Comparison of ENCODE assay signal across 11 cellular contexts in genomic region chrX:13102636-13103035, GRCh38. TPM values are rescaled to one million over a fixed set of nuclear protein-coding genes. Genes with fewer than 3 reads are reported as not detected.
DNase-seq lines count a peak whose midpoint lies in the region; ATAC-seq and TF ChIP-seq lines count a peak whose summit lies in the region.
"Had no signal": no experiment of that assay in that cellular context is flagged by ENCODE, and none has a peak within 500 bp of the region (broad histone marks: within the 10 kb centered on the region; RNA-seq: fewer than 3 reads in every experiment).

No MANE protein-coding gene starts in this region.

- intact Hi-C loops in activated T-helper 1 cell treated with anti-CD3 and anti-CD28 coated beads, Interleukin-12 subunit alpha, Interleukin-12 subunit beta, Interleukin-2, Interleukin-4 antibody, amounts not matched to agents 30 ng/mL and 10 ng/mL and 1 ng/mL, durations not matched to agents 14 hours and 24 hours and 36 hours (cut with micrococcal nuclease), result no loop called here
- intact Hi-C loops in stomach (cut with DNase I; ENCODE audit: low total_unique reads), result no loop called here

- no peak overlapping the region for H3K27ac Mint-ChIP-seq in activated T-helper 1 cell treated with anti-CD3 and anti-CD28 coated beads, Interleukin-12 subunit alpha, Interleukin-12 subunit beta, Interleukin-2, Interleukin-4 antibody, amounts not matched to agents 30 ng/mL and 10 ng/mL and 1 ng/mL, durations not matched to agents 14 hours and 24 hours and 36 hours
- H3K27ac Mint-ChIP-seq: stimulated activated effector memory CD8-positive, alpha-beta T cell treated with anti-CD3 and anti-CD28 coated beads, Interleukin-12 subunit alpha, Interleukin-12 subunit beta, amount 100 ng/mL, for 72 hours had no signal

- no peaks in the 10 kb centered on the region for H3K9me3 Mint-ChIP-seq in activated T-helper 1 cell treated with anti-CD3 and anti-CD28 coated beads, Interleukin-12 subunit alpha, Interleukin-12 subunit beta, Interleukin-2, Interleukin-4 antibody, amounts not matched to agents 30 ng/mL and 10 ng/mL and 1 ng/mL, durations not matched to agents 14 hours and 24 hours and 36 hours
- H3K9me3 Mint-ChIP-seq: stimulated activated effector memory CD8-positive, alpha-beta T cell treated with anti-CD3 and anti-CD28 coated beads, Interleukin-12 subunit alpha, Interleukin-12 subunit beta, amount 100 ng/mL, for 72 hours had no signal

- no peak for ATAC-seq in foreskin keratinocyte
- ATAC-seq: stimulated activated effector memory CD8-positive, alpha-beta T cell treated with anti-CD3 and anti-CD28 coated beads, Interleukin-12 subunit alpha, Interleukin-12 subunit beta, amount 100 ng/mL, for 72 hours had no signal

- H3K27me3 ChIP-seq in foreskin keratinocyte (no peaks in the 10 kb centered on the region), stomach (no peaks in the 10 kb centered on the region)

- H3K27ac ChIP-seq in foreskin keratinocyte, result peak overlapping the region; percentile 92
- H3K27ac ChIP-seq in stomach, result peak overlapping the region in 4 of 5 donors; percentile 46 to 78 (median 66)

- TF ChIP-seq CTCF in foreskin keratinocyte (conservative IDR thresholded peaks at IDR 0.05) (no peak), stomach (IDR thresholded peaks at IDR 0.05) (no peak)

- H3K4me1 ChIP-seq in foreskin keratinocyte (peaks cover 25% of the 10 kb centered on the region), stomach (peaks cover 0 to 25% (median 12%) of the 10 kb centered on the region in 4 donors)

- TF ChIP-seq EP300 in stomach (IDR thresholded peaks at IDR 0.05), result no peak

- H3K36me3 Mint-ChIP-seq in activated T-helper 1 cell treated with anti-CD3 and anti-CD28 coated beads, Interleukin-12 subunit alpha, Interleukin-12 subunit beta, Interleukin-2, Interleukin-4 antibody, amounts not matched to agents 30 ng/mL and 10 ng/mL and 1 ng/mL, durations not matched to agents 14 hours and 24 hours and 36 hours (ENCODE audit: low read depth), result peaks cover 2% of the 10 kb centered on the region
- H3K36me3 Mint-ChIP-seq: stimulated activated effector memory CD8-positive, alpha-beta T cell treated with anti-CD3 and anti-CD28 coated beads, Interleukin-12 subunit alpha, Interleukin-12 subunit beta, amount 100 ng/mL, for 72 hours had no signal

- H3K4me3 Mint-ChIP-seq in activated T-helper 1 cell treated with anti-CD3 and anti-CD28 coated beads, Interleukin-12 subunit alpha, Interleukin-12 subunit beta, Interleukin-2, Interleukin-4 antibody, amounts not matched to agents 30 ng/mL and 10 ng/mL and 1 ng/mL, durations not matched to agents 14 hours and 24 hours and 36 hours, result peak overlapping the region; percentile 30
- H3K4me3 Mint-ChIP-seq: stimulated activated effector memory CD8-positive, alpha-beta T cell treated with anti-CD3 and anti-CD28 coated beads, Interleukin-12 subunit alpha, Interleukin-12 subunit beta, amount 100 ng/mL, for 72 hours had no signal

- H3K4me3 ChIP-seq in stomach, result no peak overlapping the region

- H3K36me3 ChIP-seq in stomach, result no peaks in the 10 kb centered on the region

- H3K27me3 Mint-ChIP-seq in activated T-helper 1 cell treated with anti-CD3 and anti-CD28 coated beads, Interleukin-12 subunit alpha, Interleukin-12 subunit beta, Interleukin-2, Interleukin-4 antibody, amounts not matched to agents 30 ng/mL and 10 ng/mL and 1 ng/mL, durations not matched to agents 14 hours and 24 hours and 36 hours (ENCODE audit: insufficient read depth), result no peaks in the 10 kb centered on the region

- TF ChIP-seq POLR2A in stomach (IDR thresholded peaks at IDR 0.05), result no peak

- H3K4me1 Mint-ChIP-seq in activated T-helper 1 cell treated with anti-CD3 and anti-CD28 coated beads, Interleukin-12 subunit alpha, Interleukin-12 subunit beta, Interleukin-2, Interleukin-4 antibody, amounts not matched to agents 30 ng/mL and 10 ng/mL and 1 ng/mL, durations not matched to agents 14 hours and 24 hours and 36 hours (ENCODE audit: low read depth), result peaks cover 45% of the 10 kb centered on the region

- in situ Hi-C loops in ACHN (cut with HindIII; ENCODE audit: low pct_ligation_motif_present, low pct_unique_long_range_greater_than_20kb, low sequenced_read_pairs), result no loop called here

- DNase-seq in GM03348 (ENCODE audit: low spot score) (peak; percentile 9), foreskin keratinocyte (no peak), stomach (no peak), hypothalamus (lab: John Stamatoyannopoulos, UW) (no peak), ACHN (no peak), NAMALWA (ENCODE audit: low spot score) (no peak)
- DNase-seq in activated T-helper 1 cell treated with anti-CD3 and anti-CD28 coated beads, Interleukin-12 subunit alpha, Interleukin-12 subunit beta, Interleukin-2, Interleukin-4 antibody, amounts not matched to agents 30 ng/mL and 10 ng/mL and 1 ng/mL, durations not matched to agents 14 hours and 24 hours and 36 hours (ENCODE audit: low spot score), result no peak
- DNase-seq: activated CD4-positive, CD25-positive, alpha-beta regulatory T cell; NCI-H187 treated with DMSO at 0.1 percent for 48 hours had no signal

- H3K9me3 ChIP-seq in stomach, result no peaks in the 10 kb centered on the region

RNA-seq across cellular contexts. Expression of gene FAM9C, which starts 58.2 kb away (rescaled TPM):
- 0.05 TPM in 2 replicates for total RNA-seq in activated T-helper 1 cell treated with anti-CD3 and anti-CD28 coated beads, Interleukin-12 subunit alpha, Interleukin-12 subunit beta, Interleukin-2, Interleukin-4 antibody, amounts not matched to agents 30 ng/mL and 10 ng/mL and 1 ng/mL, durations not matched to agents 14 hours and 24 hours and 36 hours
- not detected in 2 replicates for total RNA-seq in foreskin keratinocyte
- not detected in 2 replicates for polyA plus RNA-seq in foreskin keratinocyte
- total RNA-seq in stomach, result under 1 TPM in 1 of 5 donors, not detected in 4; 0.18 TPM
- under 1 TPM in 1 of 3 donors, not detected in 2; 0.31 TPM for polyA plus RNA-seq in stomach
- total RNA-seq: mesenteric fat pad had no signal
